ENCODE assay signal across 11 cellular contexts in the genomic region with DNA sequence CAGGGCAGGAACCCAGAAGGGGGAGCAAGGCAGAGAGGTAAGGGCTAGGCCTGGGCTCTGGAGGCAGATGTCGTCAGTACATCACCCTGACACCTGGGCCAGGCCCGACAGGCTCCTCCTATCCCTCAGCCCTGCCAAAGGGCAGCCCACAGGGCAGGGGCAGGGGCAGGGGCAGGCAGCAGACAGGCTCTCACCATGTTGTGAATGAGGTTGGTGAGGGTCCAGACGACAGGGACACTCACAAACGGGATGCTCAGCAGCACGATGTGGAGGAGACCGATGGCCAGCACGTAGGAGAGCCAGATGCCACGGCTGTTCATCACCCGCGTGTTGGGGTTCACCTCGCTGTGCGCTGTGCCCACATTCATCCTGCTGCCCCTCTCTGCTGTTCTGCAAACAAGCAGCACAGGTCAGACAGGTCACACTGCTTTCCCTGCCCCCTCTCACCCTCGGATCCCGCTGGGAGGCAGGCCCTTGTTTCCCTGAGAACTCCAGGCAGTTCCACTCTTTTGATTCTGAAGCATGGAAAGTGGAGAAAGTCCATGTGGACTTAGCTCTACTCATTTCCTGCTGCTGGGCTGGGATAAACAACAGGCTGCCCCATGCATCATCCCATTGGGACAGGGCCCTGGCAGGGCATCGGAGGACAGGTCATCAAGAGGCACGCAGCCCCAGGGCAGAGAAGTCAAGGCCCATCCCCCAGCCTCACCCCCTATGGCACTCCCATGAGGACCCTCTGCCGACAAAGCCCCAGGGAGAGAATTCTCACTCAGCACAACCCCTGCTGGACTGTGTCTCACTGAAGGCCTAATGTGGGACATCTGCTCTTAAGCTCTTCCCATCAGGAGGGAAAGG. TPM values are rescaled to one million over a fixed set of nuclear protein-coding genes. Genes with fewer than 3 reads are reported as not detected.
DNase-seq lines count a peak whose midpoint lies in the region; ATAC-seq and TF ChIP-seq lines count a peak whose summit lies in the region.
"Had no signal": no experiment of that assay in that cellular context is flagged by ENCODE, and none has a peak within 500 bp of the region (broad histone marks: within the 10 kb centered on the region; RNA-seq: fewer than 3 reads in every experiment).

No MANE protein-coding gene starts in this region.

- H3K9me3 Mint-ChIP-seq in natural killer cell (no peaks in the 10 kb centered on the region), Caco-2 (ENCODE audit: unreplicated experiment) (no peaks in the 10 kb centered on the region)

- H3K4me1 Mint-ChIP-seq in natural killer cell (peaks cover 36 to 52% of the 10 kb centered on the region in 2 donors), Caco-2 (ENCODE audit: low read depth, unreplicated experiment) (no peaks in the 10 kb centered on the region)

- H3K27me3 Mint-ChIP-seq in natural killer cell (ENCODE audit: low read depth in 2 of 2) (no peaks in the 10 kb centered on the region), Caco-2 (ENCODE audit: insufficient read depth, unreplicated experiment) (no peaks in the 10 kb centered on the region)

- DNase-seq in ELR (ENCODE audit: low read depth) (peak; percentile 81), M059J (ENCODE audit: low read depth) (peak; percentile 40), choroid plexus epithelial cell (ENCODE audit: low read depth) (peak; percentile 45), natural killer cell (no peak), RKO (ENCODE audit: low spot score) (no peak), Caco-2 (no peak)
- DNase-seq in activated effector memory CD4-positive, alpha-beta T cell treated with Interleukin-2 at 50 U/mL for 16 hours: no peak
- DNase-seq: left cardiac atrium, NCI-H1105 treated with DMSO at 0.1 percent for 48 hours had no signal

- no peaks in the 10 kb centered on the region for H3K27me3 ChIP-seq in Caco-2 (replicated peaks; ENCODE audit: control insufficient read depth, insufficient read depth, low read length)

- POLR2A ChIA-PET in Caco-2 (lab: Charles Lee): interaction anchor here (0.6 kb wide), 1 partner anchor 1895 kb away, joined by 6 read pairs; no protein-coding TSS in a partner anchor

- H3K36me3 ChIP-seq in Caco-2 (ENCODE audit: control insufficient read depth, insufficient read depth, low read length): peaks cover 2% of the 10 kb centered on the region

- no peaks in the 10 kb centered on the region for H3K9me3 ChIP-seq in Caco-2

- intact Hi-C loops in natural killer cell (cut with micrococcal nuclease): no loop called here
- intact Hi-C loops in Caco-2 (cut with micrococcal nuclease; ENCODE audit: unreplicated experiment): no loop called here

- H3K36me3 Mint-ChIP-seq in natural killer cell (no peaks in the 10 kb centered on the region), Caco-2 (ENCODE audit: insufficient read depth, unreplicated experiment) (peaks cover 39% of the 10 kb centered on the region)

- TF ChIP-seq CTCF in choroid plexus epithelial cell (conservative IDR thresholded peaks at IDR 0.05; ENCODE audit: low read depth, low read length): peak; percentile 69
- no peak for TF ChIP-seq CTCF in natural killer cell (IDR thresholded peaks at IDR 0.05)
- no peak for TF ChIP-seq CTCF in Caco-2 (IDR thresholded peaks at IDR 0.05; ENCODE audit: insufficient read depth in 1 of 2, low read depth in 1 of 2, low read length in 1 of 2, severe bottlenecking in 1 of 2, unreplicated experiment in 1 of 2)

- no TSS peak for BruUV-seq in Caco-2 (replicated peaks; lab: Mats Ljungman, UMichigan)

- H3K4me3 ChIP-seq in choroid plexus epithelial cell (ENCODE audit: low read depth, low read length): no peak overlapping the region
- H3K4me3 ChIP-seq in Caco-2 (ENCODE audit: low read depth, low read length): no peak overlapping the region

- CTCF ChIA-PET in Caco-2 (lab: Charles Lee): interaction anchor here (0.6 kb wide), 1 partner anchor 15 kb away, joined by 3 read pairs; no protein-coding TSS in a partner anchor

- H3K4me3 Mint-ChIP-seq in natural killer cell (peak overlapping the region; percentile 47), Caco-2 (ENCODE audit: unreplicated experiment) (no peak overlapping the region)

- H3K27ac Mint-ChIP-seq in natural killer cell: peak overlapping the region; percentile 22 to 96
- H3K27ac Mint-ChIP-seq in Caco-2 (ENCODE audit: unreplicated experiment): no peak overlapping the region

- H3K4me1 ChIP-seq in Caco-2: peaks cover 22% of the 10 kb centered on the region

- ATAC-seq in natural killer cell (no peak), HG02852 (IDR thresholded peaks at IDR 0.05; ENCODE audit: unreplicated experiment) (no peak)
- ATAC-seq: left cardiac atrium had no signal

RNA-seq across cellular contexts. Expression of a gene that starts 3.3 kb away (rescaled TPM):
- 28.9 and 42.7 TPM in 2 replicates for total RNA-seq in M059J (2014; rRNA removed; shearing (Covaris generic))
- total RNA-seq in natural killer cell (100 to 1,000 TPM in 1 of 3 donors, 10 to 100 TPM in 2; 61.6 to 121 (median 77.2) TPM), Caco-2 (2022) (70.6 and 75.2 TPM in 2 replicates)

RNA-seq across cellular contexts. Expression of a gene that starts 3.5 kb away (rescaled TPM):
- not detected in 2 replicates for total RNA-seq in M059J (2014; rRNA removed; shearing (Covaris generic))
- total RNA-seq in natural killer cell (not detected), Caco-2 (2022) (not detected in 2 replicates)
- total RNA-seq: left cardiac atrium; T-helper 1 cell treated with Interleukin-12 subunit alpha and Interleukin-12 subunit beta and Interleukin-4 antibody, amounts not matched to agents 30 ng/mL and 1 ng/mL, for 36 hours had no signal

RNA-seq across cellular contexts. Expression of a gene that starts 5.6 kb away (rescaled TPM):
- 0.15 and 1.5 TPM in 2 replicates for total RNA-seq in M059J (2014; rRNA removed; shearing (Covaris generic))
- total RNA-seq in natural killer cell: 10 to 100 TPM; 18.3 to 49.2 (median 21.4) TPM
- 8.0 TPM in 2 replicates for total RNA-seq in Caco-2 (2022)

RNA-seq across cellular contexts. Expression of a gene that starts 38.7 kb away (rescaled TPM):
- total RNA-seq in M059J (2014; rRNA removed; shearing (Covaris generic)): not detected in 2 replicates
- total RNA-seq in natural killer cell (1 to 10 TPM; 1.1 to 3.2 (median 2.1) TPM), Caco-2 (2022) (not detected in 2 replicates)

RNA-seq across cellular contexts. Expression of a gene that starts 56.1 kb away (rescaled TPM):
- not detected in 2 replicates for total RNA-seq in M059J (2014; rRNA removed; shearing (Covaris generic))
- total RNA-seq in natural killer cell (not detected), Caco-2 (2022) (not detected in 2 replicates)
- total RNA-seq: left cardiac atrium; T-helper 1 cell treated with Interleukin-12 subunit alpha and Interleukin-12 subunit beta and Interleukin-4 antibody, amounts not matched to agents 30 ng/mL and 1 ng/mL, for 36 hours had no signal

Comparison
In these comparisons a context has a peak if more than half of its experiments do, and no peak if none do; other contexts are left out.
1. DNase-seq: peak in ELR (single experiment), M059J (single experiment) and choroid plexus epithelial cell (single experiment); none in natural killer cell (single experiment), activated effector memory CD4-positive, alpha-beta T cell treated with Interleukin-2 at 50 U/mL for 16 hours (single experiment), RKO (single experiment) and Caco-2 (0 of 2).